Comparison of ENCODE assay signal across 22 cellular contexts in the genomic region with DNA sequence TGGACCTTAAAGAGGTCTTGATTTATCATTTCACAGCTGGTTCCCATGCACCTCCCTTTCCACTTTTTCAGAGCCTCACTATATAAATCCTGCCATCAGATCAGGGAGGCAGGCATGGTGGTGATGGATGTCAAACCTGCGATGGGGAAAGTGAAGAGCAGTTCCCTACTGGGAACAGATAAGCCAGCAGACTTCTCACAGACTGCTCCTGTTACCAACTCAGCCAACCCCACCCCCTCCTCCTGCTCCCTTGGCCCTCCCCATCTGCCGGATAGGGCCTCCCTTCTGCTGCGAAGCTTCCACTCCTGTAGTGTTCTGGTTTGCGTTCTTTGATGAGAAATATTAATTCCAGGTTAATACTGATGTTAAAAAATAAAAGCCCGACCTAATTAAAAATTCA.
DNase-seq lines count a peak whose midpoint lies in the region; ATAC-seq and TF ChIP-seq lines count a peak whose summit lies in the region.
"Had no signal": no experiment of that assay in that cellular context is flagged by ENCODE, and none has a peak within 500 bp of the region (broad histone marks: within the 10 kb centered on the region; RNA-seq: fewer than 3 reads in every experiment).

No MANE protein-coding gene starts in this region.

- H3K9me3 ChIP-seq in HEK293 (ENCODE audit: control insufficient read depth, insufficient read depth, low read depth, low read length), result no peaks in the 10 kb centered on the region
- H3K9me3 ChIP-seq: stomach, upper lobe of left lung had no signal

- no peaks in the 10 kb centered on the region for H3K36me3 ChIP-seq in HEK293 (ENCODE audit: control insufficient read depth in 2 of 2, insufficient read depth in 1 of 2, low read length in 2 of 2)
- H3K36me3 ChIP-seq: brain microvascular endothelial cell, stomach, upper lobe of left lung had no signal

- H3K9me3 Mint-ChIP-seq in naive B cell, result no peaks in the 10 kb centered on the region
- no peaks in the 10 kb centered on the region for H3K9me3 Mint-ChIP-seq in activated CD8-positive, alpha-beta T cell treated with anti-CD3 and anti-CD28 coated beads, Interleukin-2, amount 10 ng/mL, durations not matched to agents 7 days and 5 days (ENCODE audit: insufficient read depth)
- H3K9me3 Mint-ChIP-seq: activated naive CD8-positive, alpha-beta T cell treated with anti-CD3 and anti-CD28 coated beads, Interleukin-2, amount 50 U/mL, for 24 hours; neural crest cell; T-helper 1 cell treated with Interleukin-12 subunit alpha and Interleukin-12 subunit beta and Interleukin-4 antibody, amounts not matched to agents 30 μg/mL and 1 μg/mL, for 36 hours had no signal

- H3K4me1 Mint-ChIP-seq in naive B cell, result peaks cover 0 to 16% (median 4%) of the 10 kb centered on the region in 3 donors
- peaks cover 7% of the 10 kb centered on the region for H3K4me1 Mint-ChIP-seq in activated CD8-positive, alpha-beta T cell treated with anti-CD3 and anti-CD28 coated beads, Interleukin-2, amount 10 ng/mL, durations not matched to agents 7 days and 5 days (ENCODE audit: low read depth)

- no peak overlapping the region for H3K4me3 Mint-ChIP-seq in naive B cell
- no peak overlapping the region for H3K4me3 Mint-ChIP-seq in activated CD8-positive, alpha-beta T cell treated with anti-CD3 and anti-CD28 coated beads, Interleukin-2, amount 10 ng/mL, durations not matched to agents 7 days and 5 days
- H3K4me3 Mint-ChIP-seq: activated naive CD8-positive, alpha-beta T cell treated with anti-CD3 and anti-CD28 coated beads, Interleukin-2, amount 50 U/mL, for 24 hours; neural crest cell; T-helper 1 cell treated with Interleukin-12 subunit alpha and Interleukin-12 subunit beta and Interleukin-4 antibody, amounts not matched to agents 30 μg/mL and 1 μg/mL, for 36 hours had no signal

- ATAC-seq in naive B cell (ENCODE audit: low read depth in 2 of 2), result no peak
- no peak for ATAC-seq in activated CD8-positive, alpha-beta T cell treated with anti-CD3 and anti-CD28 coated beads, Interleukin-2, amount 10 ng/mL, durations not matched to agents 7 days and 5 days
- ATAC-seq: activated naive CD8-positive, alpha-beta T cell treated with anti-CD3 and anti-CD28 coated beads, Interleukin-2, amount 50 U/mL, for 24 hours; HepG2 had no signal

- DNase-seq in DMS 273 treated with DMSO at 0.1 percent for 48 hours (lab: John Stamatoyannopoulos, UW) (peak; percentile 25), fibroblast of villous mesenchyme (ENCODE audit: low read depth) (peak; percentile 60), naive B cell (no peak), RWPE1 (ENCODE audit: low spot score) (no peak), NCI-H345 (lab: John Stamatoyannopoulos, UW) (no peak), SHP77 treated with DMSO at 0.1 percent for 48 hours (lab: John Stamatoyannopoulos, UW) (no peak)
- no peak for DNase-seq in activated CD8-positive, alpha-beta T cell treated with anti-CD3 and anti-CD28 coated beads, Interleukin-2, amount 10 ng/mL, durations not matched to agents 7 days and 5 days
- DNase-seq: activated CD4-positive, alpha-beta T cell treated with anti-CD3 and anti-CD28 coated beads, Interleukin-2, amount 50 U/mL, for 1 hour; activated CD8-positive, alpha-beta memory T cell treated with anti-CD3 and anti-CD28 coated beads, Interleukin-2, amount 50 U/mL, for 48 hours; activated effector memory CD4-positive, alpha-beta T cell treated with anti-CD3 and anti-CD28 coated beads, Interleukin-2, amount 50 U/mL, for 16 hours; activated naive CD8-positive, alpha-beta T cell treated with anti-CD3 and anti-CD28 coated beads, Interleukin-2, amount 50 U/mL, for 24 hours; brain microvascular endothelial cell; DND-41; midbrain; NCI-H2107; stimulated activated CD4-positive, alpha-beta T cell treated with anti-CD3 and anti-CD28 coated beads, Interleukin-4, amount 100 ng/mL, for 24 hours; stomach; upper lobe of left lung had no signal

- POLR2A ChIA-PET in HEK293 (lab: Yijun Ruan, JAX), result no interaction called here
- POLR2A ChIA-PET in RWPE1 (lab: Yijun Ruan, JAX; ENCODE audit: low non-redundant PET), result no interaction called here
- POLR2A ChIA-PET in activated CD8-positive, alpha-beta T cell treated with anti-CD3 and anti-CD28 coated beads, Interleukin-2, amount 10 ng/mL, durations not matched to agents 7 days and 5 days (lab: Charles Lee), result no interaction called here

- H3K27ac ChIP-seq in HEK293 (ENCODE audit: extremely low read depth, low read depth, low read length) (no peak overlapping the region), RWPE1 (no peak overlapping the region)
- H3K27ac ChIP-seq: brain microvascular endothelial cell, stomach, upper lobe of left lung had no signal

- H3K4me3 ChIP-seq in HEK293 (ENCODE audit: low read depth, low read length) (no peak overlapping the region), fibroblast of villous mesenchyme (ENCODE audit: low read depth, low read length) (no peak overlapping the region)
- H3K4me3 ChIP-seq: stomach, upper lobe of left lung had no signal

- no peaks in the 10 kb centered on the region; the same call in 1 of the 2 replicates for H3K4me1 ChIP-seq in HEK293 (ENCODE audit: control insufficient read depth, insufficient read depth, low read length)
- H3K4me1 ChIP-seq: upper lobe of left lung had no signal

- no peaks in the 10 kb centered on the region for H3K27me3 Mint-ChIP-seq in naive B cell
- no peaks in the 10 kb centered on the region for H3K27me3 Mint-ChIP-seq in activated CD8-positive, alpha-beta T cell treated with anti-CD3 and anti-CD28 coated beads, Interleukin-2, amount 10 ng/mL, durations not matched to agents 7 days and 5 days (ENCODE audit: low read depth)

- CTCF ChIA-PET in HEK293 (lab: Yijun Ruan, JAX), result no interaction called here
- CTCF ChIA-PET in RWPE1 (lab: Yijun Ruan, JAX), result interaction anchor here (0.6 kb wide), 1 partner anchor 528 kb away, joined by 3 read pairs; no protein-coding TSS in a partner anchor
- CTCF ChIA-PET in activated CD8-positive, alpha-beta T cell treated with anti-CD3 and anti-CD28 coated beads, Interleukin-2, amount 10 ng/mL, durations not matched to agents 7 days and 5 days (lab: Charles Lee), result no interaction called here

- H3K27ac Mint-ChIP-seq in naive B cell, result peak overlapping the region in 4 of 6 donors; percentile 17 to 42 (median 28)
- no peak overlapping the region for H3K27ac Mint-ChIP-seq in activated CD8-positive, alpha-beta T cell treated with anti-CD3 and anti-CD28 coated beads, Interleukin-2, amount 10 ng/mL, durations not matched to agents 7 days and 5 days
- H3K27ac Mint-ChIP-seq: activated naive CD8-positive, alpha-beta T cell treated with anti-CD3 and anti-CD28 coated beads, Interleukin-2, amount 50 U/mL, for 24 hours; T-helper 1 cell treated with Interleukin-12 subunit alpha and Interleukin-12 subunit beta and Interleukin-4 antibody, amounts not matched to agents 30 μg/mL and 1 μg/mL, for 36 hours had no signal

- TF ChIP-seq CTCF in HEK293 (tag by site-specific recombination; IDR thresholded peaks at IDR 0.05), result no peak
- no peak for TF ChIP-seq CTCF in fibroblast of villous mesenchyme (IDR thresholded peaks at IDR 0.05; ENCODE audit: insufficient read depth, low read depth, low read length)
- no peak for TF ChIP-seq CTCF in RWPE1 (conservative IDR thresholded peaks at IDR 0.05; ENCODE audit: low read depth)

- no peaks in the 10 kb centered on the region for H3K36me3 Mint-ChIP-seq in naive B cell
- H3K36me3 Mint-ChIP-seq in activated CD8-positive, alpha-beta T cell treated with anti-CD3 and anti-CD28 coated beads, Interleukin-2, amount 10 ng/mL, durations not matched to agents 7 days and 5 days (ENCODE audit: low read depth), result no peaks in the 10 kb centered on the region

TF ChIP-seq in HEK293, 187 proteins besides CTCF, POLR2A, EP300 and RAD21:
- TF ChIP-seq ZNF670 (tag by site-specific recombination; IDR thresholded peaks at IDR 0.05; ENCODE audit: low read depth) (no peak), ZBTB17 (tag by site-specific recombination; IDR thresholded peaks at IDR 0.05) (peak; percentile 40; the same call in 1 of the 2 replicates), ZNF514 (tag by site-specific recombination; IDR thresholded peaks at IDR 0.05) (no peak)

Comparison
In these comparisons a context has a peak if more than half of its experiments do, and no peak if none do; other contexts are left out.
1. DNase-seq: peak in DMS 273 treated with DMSO at 0.1 percent for 48 hours (single experiment) and fibroblast of villous mesenchyme (single experiment); none in naive B cell (single experiment), RWPE1 (single experiment), NCI-H345 (single experiment), activated CD8-positive, alpha-beta T cell treated with anti-CD3 and anti-CD28 coated beads, Interleukin-2, amount 10 ng/mL, durations not matched to agents 7 days and 5 days (single experiment) and SHP77 treated with DMSO at 0.1 percent for 48 hours (single experiment).